ENCODE assay signal across 16 cellular contexts in the genomic region with DNA sequence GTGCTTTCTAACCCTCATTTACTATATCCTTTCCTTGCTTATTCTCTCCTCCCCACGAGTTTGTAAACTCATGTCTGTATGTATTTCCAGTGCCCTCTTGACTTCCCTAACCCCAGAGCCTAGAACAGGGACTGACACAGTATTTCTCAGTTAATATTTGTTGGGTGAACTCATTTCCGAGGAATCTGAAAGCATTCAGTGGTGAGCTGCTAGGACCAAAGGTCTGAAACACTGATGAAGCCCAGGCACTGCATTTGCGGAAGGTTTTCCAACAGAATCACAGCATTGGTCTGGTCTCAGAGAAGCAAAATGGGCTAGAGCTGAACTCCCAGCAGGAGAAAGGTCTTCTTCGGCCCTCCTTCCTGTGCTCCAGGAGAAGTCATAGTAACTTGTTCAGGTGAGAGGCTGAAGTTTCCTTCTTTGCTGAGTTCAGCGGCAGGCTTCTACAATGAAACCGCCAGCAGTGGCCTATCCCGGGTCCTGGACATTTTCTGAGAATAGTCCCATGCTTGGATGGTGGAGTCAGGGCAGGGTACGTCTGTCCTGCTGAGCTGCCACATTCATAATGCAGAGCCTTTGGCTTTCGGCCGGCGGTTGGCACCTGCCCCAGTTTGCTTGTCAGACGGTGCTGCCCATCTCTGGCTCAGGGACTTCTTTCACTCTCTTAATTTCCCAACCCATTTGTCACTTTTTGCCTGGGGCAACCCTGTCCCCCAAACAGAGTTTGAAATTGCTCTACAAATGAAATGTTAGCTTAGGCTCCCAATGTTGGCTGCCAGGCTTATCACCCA. TPM values are rescaled to one million over a fixed set of nuclear protein-coding genes. Genes with fewer than 3 reads are reported as not detected.
"Had no signal": no experiment of that assay in that cellular context is flagged by ENCODE, and none has a peak within 500 bp of the region (broad histone marks: within the 10 kb centered on the region; RNA-seq: fewer than 3 reads in every experiment).

No MANE protein-coding gene starts in this region.

- H3K4me3 Mint-ChIP-seq: activated T-helper 1 cell treated with anti-CD3 and anti-CD28 coated beads, Interleukin-12 subunit alpha, Interleukin-12 subunit beta, Interleukin-2, Interleukin-4 antibody, amounts not matched to agents 30 ng/mL and 10 ng/mL and 1 ng/mL, durations not matched to agents 14 hours and 24 hours and 36 hours; nephron; WTC11 had no signal

- H3K4me1 ChIP-seq: ascending aorta, gastrocnemius medialis, thyroid gland, uterus had no signal

- ATAC-seq: gastrocnemius medialis, left colon, WTC11 had no signal

- H3K27ac ChIP-seq: ascending aorta, gastrocnemius medialis, thyroid gland, uterus had no signal

- H3K9me3 ChIP-seq: ascending aorta, gastrocnemius medialis, thyroid gland, uterus had no signal

- H3K27me3 ChIP-seq: ascending aorta, gastrocnemius medialis, thyroid gland, uterus had no signal

- DNase-seq: activated CD4-positive, alpha-beta T cell treated with anti-CD3 and anti-CD28 coated beads for 48 hours; activated naive CD4-positive, alpha-beta T cell; cortex of kidney; effector CD8-positive, alpha-beta T cell; left colon; mammary epithelial cell; stimulated activated CD4-positive, alpha-beta T cell treated with anti-CD3 and anti-CD28 coated beads, Interleukin-2, amount 100 ng/mL, for 48 hours; T-helper 1 cell; thyroid gland; uterus had no signal

- H3K36me3 ChIP-seq: ascending aorta, gastrocnemius medialis, thyroid gland, uterus had no signal

- H3K27ac Mint-ChIP-seq: activated T-helper 1 cell treated with anti-CD3 and anti-CD28 coated beads, Interleukin-12 subunit alpha, Interleukin-12 subunit beta, Interleukin-2, Interleukin-4 antibody, amounts not matched to agents 30 ng/mL and 10 ng/mL and 1 ng/mL, durations not matched to agents 14 hours and 24 hours and 36 hours; WTC11 had no signal

- H3K4me3 ChIP-seq: ascending aorta, gastrocnemius medialis, thyroid gland, uterus had no signal

- H3K9me3 Mint-ChIP-seq: activated T-helper 1 cell treated with anti-CD3 and anti-CD28 coated beads, Interleukin-12 subunit alpha, Interleukin-12 subunit beta, Interleukin-2, Interleukin-4 antibody, amounts not matched to agents 30 ng/mL and 10 ng/mL and 1 ng/mL, durations not matched to agents 14 hours and 24 hours and 36 hours; nephron had no signal

RNA-seq across cellular contexts. Expression of a gene that starts 57.0 kb away (rescaled TPM):
- total RNA-seq: activated T-helper 1 cell treated with anti-CD3 and anti-CD28 coated beads, Interleukin-12 subunit alpha, Interleukin-12 subunit beta, Interleukin-2, Interleukin-4 antibody, amounts not matched to agents 30 ng/mL and 10 ng/mL and 1 ng/mL, durations not matched to agents 14 hours and 24 hours and 36 hours; ascending aorta; gastrocnemius medialis; pulmonary artery endothelial cell; thyroid gland had no signal
